2 cellular contexts compared by ENCODE assay signal in the genomic region with DNA sequence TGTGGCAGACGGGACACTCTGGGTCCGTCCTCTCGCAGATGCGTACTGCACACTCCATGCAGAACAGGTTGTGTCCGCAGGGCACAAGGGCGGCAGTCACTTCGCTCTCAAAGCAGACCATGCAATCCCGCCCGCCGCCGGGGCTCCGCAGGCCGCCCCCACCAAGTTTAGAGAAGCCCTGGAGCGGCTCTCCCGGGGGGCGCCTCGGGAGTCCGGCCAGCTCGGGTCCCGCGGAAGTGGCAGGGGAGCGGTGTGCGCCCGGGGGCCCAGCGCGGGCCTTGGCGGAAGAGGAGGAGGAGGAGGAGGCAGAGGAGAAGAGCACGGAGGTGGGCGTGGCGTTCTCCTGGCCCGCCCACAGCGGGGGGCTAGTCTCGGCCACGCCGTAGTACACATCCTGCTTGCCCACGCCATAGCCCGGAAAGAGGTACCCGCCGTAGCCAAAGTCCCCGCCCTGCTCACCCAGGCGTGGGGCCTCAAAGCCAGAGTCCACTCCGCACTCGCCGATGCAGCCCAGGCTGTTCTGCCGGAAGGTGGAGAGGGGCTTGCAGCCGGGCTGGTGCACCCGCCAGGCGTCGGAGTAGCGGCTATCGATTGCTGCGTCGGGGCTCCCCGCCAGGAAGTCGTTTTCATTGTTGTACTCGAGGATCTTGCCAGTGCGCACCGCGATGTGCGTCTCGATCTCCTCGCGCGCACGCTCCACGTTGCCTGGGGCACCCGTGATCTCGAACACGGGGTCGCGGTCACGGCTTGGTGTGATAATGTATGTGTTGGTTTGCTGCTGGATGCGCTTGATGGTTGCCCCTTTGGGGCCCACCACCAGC.
TF ChIP-seq lines count a peak whose summit lies in the region.

No MANE protein-coding gene starts in this region.

TF ChIP-seq in GM12878, 131 proteins besides CTCF, POLR2A, EP300 and RAD21 (continues in another document):
- TF ChIP-seq FOS (IDR thresholded peaks at IDR 0.05; ENCODE audit: borderline replicate concordance, extremely low read depth, insufficient read length), result no peak
- no peak for TF ChIP-seq TBL1XR1 (IDR thresholded peaks at IDR 0.05; ENCODE audit: low read depth, low read length)
- TF ChIP-seq, protein P1, sequence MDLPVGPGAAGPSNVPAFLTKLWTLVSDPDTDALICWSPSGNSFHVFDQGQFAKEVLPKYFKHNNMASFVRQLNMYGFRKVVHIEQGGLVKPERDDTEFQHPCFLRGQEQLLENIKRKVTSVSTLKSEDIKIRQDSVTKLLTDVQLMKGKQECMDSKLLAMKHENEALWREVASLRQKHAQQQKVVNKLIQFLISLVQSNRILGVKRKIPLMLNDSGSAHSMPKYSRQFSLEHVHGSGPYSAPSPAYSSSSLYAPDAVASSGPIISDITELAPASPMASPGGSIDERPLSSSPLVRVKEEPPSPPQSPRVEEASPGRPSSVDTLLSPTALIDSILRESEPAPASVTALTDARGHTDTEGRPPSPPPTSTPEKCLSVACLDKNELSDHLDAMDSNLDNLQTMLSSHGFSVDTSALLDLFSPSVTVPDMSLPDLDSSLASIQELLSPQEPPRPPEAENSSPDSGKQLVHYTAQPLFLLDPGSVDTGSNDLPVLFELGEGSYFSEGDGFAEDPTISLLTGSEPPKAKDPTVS (IDR thresholded peaks at IDR 0.05; ENCODE audit: low read depth, low read length), result no peak
- 0 out of 2 replicates have a peak, but pooled peaks have one; percentile 16 for TF ChIP-seq BACH1 (IDR thresholded peaks at IDR 0.05; ENCODE audit: borderline replicate concordance)
- TF ChIP-seq POLR2AphosphoS2 (IDR thresholded peaks at IDR 0.05; ENCODE audit: low read depth, low read length), result no peak
- no peak for TF ChIP-seq CHD1 (IDR thresholded peaks at IDR 0.05; ENCODE audit: low read depth, low read length)
- TF ChIP-seq ETV6 (conservative IDR thresholded peaks at IDR 0.05 in 1 of 2, IDR thresholded peaks at IDR 0.05 in 1 of 2; ENCODE audit: borderline replicate concordance in 1 of 2, low read depth in 1 of 2), result no peak
- no peak for TF ChIP-seq ZNF622 (IDR thresholded peaks at IDR 0.05)
- TF ChIP-seq ZNF384 (IDR thresholded peaks at IDR 0.05; ENCODE audit: borderline replicate concordance, low read depth, low read length), result no peak
- no peak for TF ChIP-seq ASH2L (IDR thresholded peaks at IDR 0.05; ENCODE audit: borderline replicate concordance, low read depth)
- peak; percentile 41; the same call in 1 of the 2 replicates for TF ChIP-seq IKZF1 (conservative IDR thresholded peaks at IDR 0.05)
- no peak for TF ChIP-seq MEF2B (IDR thresholded peaks at IDR 0.05; ENCODE audit: partially characterized antibody, poor library complexity, severe bottlenecking)
- TF ChIP-seq DPF2 (IDR thresholded peaks at IDR 0.05), result peak; percentile 45
- TF ChIP-seq HDAC6 (IDR thresholded peaks at IDR 0.05; ENCODE audit: unreplicated experiment), result no peak
- no peak for TF ChIP-seq KDM1A (IDR thresholded peaks at IDR 0.05; ENCODE audit: borderline replicate concordance)
- TF ChIP-seq, protein P2, sequence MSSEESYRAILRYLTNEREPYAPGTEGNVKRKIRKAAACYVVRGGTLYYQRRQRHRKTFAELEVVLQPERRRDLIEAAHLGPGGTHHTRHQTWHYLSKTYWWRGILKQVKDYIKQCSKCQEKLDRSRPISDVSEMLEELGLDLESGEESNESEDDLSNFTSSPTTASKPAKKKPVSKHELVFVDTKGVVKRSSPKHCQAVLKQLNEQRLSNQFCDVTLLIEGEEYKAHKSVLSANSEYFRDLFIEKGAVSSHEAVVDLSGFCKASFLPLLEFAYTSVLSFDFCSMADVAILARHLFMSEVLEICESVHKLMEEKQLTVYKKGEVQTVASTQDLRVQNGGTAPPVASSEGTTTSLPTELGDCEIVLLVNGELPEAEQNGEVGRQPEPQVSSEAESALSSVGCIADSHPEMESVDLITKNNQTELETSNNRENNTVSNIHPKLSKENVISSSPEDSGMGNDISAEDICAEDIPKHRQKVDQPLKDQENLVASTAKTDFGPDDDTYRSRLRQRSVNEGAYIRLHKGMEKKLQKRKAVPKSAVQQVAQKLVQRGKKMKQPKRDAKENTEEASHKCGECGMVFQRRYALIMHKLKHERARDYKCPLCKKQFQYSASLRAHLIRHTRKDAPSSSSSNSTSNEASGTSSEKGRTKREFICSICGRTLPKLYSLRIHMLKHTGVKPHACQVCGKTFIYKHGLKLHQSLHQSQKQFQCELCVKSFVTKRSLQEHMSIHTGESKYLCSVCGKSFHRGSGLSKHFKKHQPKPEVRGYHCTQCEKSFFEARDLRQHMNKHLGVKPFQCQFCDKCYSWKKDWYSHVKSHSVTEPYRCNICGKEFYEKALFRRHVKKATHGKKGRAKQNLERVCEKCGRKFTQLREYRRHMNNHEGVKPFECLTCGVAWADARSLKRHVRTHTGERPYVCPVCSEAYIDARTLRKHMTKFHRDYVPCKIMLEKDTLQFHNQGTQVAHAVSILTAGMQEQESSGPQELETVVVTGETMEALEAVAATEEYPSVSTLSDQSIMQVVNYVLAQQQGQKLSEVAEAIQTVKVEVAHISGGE (CRISPR knock-in tag; IDR thresholded peaks at IDR 0.05), result no peak
- peak; percentile 73; the same call in 1 of the 2 replicates for TF ChIP-seq SMARCA5 (IDR thresholded peaks at IDR 0.05)
- TF ChIP-seq, protein P3, sequence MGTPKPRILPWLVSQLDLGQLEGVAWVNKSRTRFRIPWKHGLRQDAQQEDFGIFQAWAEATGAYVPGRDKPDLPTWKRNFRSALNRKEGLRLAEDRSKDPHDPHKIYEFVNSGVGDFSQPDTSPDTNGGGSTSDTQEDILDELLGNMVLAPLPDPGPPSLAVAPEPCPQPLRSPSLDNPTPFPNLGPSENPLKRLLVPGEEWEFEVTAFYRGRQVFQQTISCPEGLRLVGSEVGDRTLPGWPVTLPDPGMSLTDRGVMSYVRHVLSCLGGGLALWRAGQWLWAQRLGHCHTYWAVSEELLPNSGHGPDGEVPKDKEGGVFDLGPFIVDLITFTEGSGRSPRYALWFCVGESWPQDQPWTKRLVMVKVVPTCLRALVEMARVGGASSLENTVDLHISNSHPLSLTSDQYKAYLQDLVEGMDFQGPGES (IDR thresholded peaks at IDR 0.05), result no peak
- no peak for TF ChIP-seq MTA2 (IDR thresholded peaks at IDR 0.05; ENCODE audit: low read depth)
- TF ChIP-seq, protein P4, sequence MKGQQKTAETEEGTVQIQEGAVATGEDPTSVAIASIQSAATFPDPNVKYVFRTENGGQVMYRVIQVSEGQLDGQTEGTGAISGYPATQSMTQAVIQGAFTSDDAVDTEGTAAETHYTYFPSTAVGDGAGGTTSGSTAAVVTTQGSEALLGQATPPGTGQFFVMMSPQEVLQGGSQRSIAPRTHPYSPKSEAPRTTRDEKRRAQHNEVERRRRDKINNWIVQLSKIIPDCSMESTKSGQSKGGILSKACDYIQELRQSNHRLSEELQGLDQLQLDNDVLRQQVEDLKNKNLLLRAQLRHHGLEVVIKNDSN (IDR thresholded peaks at IDR 0.05; ENCODE audit: borderline replicate concordance, extremely low read length, insufficient read depth, low read depth, low read length), result no peak
- TF ChIP-seq EGR1 (IDR thresholded peaks at IDR 0.05; ENCODE audit: borderline replicate concordance in 1 of 2, low read depth in 2 of 2, low read length in 2 of 2), result no peak
- no peak for TF ChIP-seq POU2F2 (IDR thresholded peaks at IDR 0.05; ENCODE audit: borderline replicate concordance, low read depth, low read length)
- TF ChIP-seq MYB (IDR thresholded peaks at IDR 0.05; ENCODE audit: borderline replicate concordance, low read depth, low read length), result no peak

TF ChIP-seq in liver, 16 proteins besides CTCF, POLR2A, EP300 and RAD21:
- TF ChIP-seq, protein P5, sequence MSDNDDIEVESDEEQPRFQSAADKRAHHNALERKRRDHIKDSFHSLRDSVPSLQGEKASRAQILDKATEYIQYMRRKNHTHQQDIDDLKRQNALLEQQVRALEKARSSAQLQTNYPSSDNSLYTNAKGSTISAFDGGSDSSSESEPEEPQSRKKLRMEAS (IDR thresholded peaks at IDR 0.05), result no peak
- no peak for TF ChIP-seq RXRA (IDR thresholded peaks at IDR 0.05)
- no peak for TF ChIP-seq FOXA2 (IDR thresholded peaks at IDR 0.05)
- TF ChIP-seq HNF4A (conservative IDR thresholded peaks at IDR 0.05), result peak; percentile 55 to 69
- peak; percentile 37 for TF ChIP-seq HNF4G (IDR thresholded peaks at IDR 0.05)
- TF ChIP-seq, protein P6, sequence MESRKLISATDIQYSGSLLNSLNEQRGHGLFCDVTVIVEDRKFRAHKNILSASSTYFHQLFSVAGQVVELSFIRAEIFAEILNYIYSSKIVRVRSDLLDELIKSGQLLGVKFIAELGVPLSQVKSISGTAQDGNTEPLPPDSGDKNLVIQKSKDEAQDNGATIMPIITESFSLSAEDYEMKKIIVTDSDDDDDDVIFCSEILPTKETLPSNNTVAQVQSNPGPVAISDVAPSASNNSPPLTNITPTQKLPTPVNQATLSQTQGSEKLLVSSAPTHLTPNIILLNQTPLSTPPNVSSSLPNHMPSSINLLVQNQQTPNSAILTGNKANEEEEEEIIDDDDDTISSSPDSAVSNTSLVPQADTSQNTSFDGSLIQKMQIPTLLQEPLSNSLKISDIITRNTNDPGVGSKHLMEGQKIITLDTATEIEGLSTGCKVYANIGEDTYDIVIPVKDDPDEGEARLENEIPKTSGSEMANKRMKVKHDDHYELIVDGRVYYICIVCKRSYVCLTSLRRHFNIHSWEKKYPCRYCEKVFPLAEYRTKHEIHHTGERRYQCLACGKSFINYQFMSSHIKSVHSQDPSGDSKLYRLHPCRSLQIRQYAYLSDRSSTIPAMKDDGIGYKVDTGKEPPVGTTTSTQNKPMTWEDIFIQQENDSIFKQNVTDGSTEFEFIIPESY (IDR thresholded peaks at IDR 0.05), result no peak
- TF ChIP-seq, protein P7, sequence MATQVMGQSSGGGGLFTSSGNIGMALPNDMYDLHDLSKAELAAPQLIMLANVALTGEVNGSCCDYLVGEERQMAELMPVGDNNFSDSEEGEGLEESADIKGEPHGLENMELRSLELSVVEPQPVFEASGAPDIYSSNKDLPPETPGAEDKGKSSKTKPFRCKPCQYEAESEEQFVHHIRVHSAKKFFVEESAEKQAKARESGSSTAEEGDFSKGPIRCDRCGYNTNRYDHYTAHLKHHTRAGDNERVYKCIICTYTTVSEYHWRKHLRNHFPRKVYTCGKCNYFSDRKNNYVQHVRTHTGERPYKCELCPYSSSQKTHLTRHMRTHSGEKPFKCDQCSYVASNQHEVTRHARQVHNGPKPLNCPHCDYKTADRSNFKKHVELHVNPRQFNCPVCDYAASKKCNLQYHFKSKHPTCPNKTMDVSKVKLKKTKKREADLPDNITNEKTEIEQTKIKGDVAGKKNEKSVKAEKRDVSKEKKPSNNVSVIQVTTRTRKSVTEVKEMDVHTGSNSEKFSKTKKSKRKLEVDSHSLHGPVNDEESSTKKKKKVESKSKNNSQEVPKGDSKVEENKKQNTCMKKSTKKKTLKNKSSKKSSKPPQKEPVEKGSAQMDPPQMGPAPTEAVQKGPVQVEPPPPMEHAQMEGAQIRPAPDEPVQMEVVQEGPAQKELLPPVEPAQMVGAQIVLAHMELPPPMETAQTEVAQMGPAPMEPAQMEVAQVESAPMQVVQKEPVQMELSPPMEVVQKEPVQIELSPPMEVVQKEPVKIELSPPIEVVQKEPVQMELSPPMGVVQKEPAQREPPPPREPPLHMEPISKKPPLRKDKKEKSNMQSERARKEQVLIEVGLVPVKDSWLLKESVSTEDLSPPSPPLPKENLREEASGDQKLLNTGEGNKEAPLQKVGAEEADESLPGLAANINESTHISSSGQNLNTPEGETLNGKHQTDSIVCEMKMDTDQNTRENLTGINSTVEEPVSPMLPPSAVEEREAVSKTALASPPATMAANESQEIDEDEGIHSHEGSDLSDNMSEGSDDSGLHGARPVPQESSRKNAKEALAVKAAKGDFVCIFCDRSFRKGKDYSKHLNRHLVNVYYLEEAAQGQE (IDR thresholded peaks at IDR 0.05), result peak; percentile 64
- TF ChIP-seq SP1 (IDR thresholded peaks at IDR 0.05), result peak; percentile 61
- no peak for TF ChIP-seq FOXA1 (IDR thresholded peaks at IDR 0.05)
- no peak for TF ChIP-seq YY1 (IDR thresholded peaks at IDR 0.05)
- TF ChIP-seq, protein P8, sequence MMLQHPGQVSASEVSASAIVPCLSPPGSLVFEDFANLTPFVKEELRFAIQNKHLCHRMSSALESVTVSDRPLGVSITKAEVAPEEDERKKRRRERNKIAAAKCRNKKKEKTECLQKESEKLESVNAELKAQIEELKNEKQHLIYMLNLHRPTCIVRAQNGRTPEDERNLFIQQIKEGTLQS (IDR thresholded peaks at IDR 0.05), result no peak
- no peak for TF ChIP-seq JUND (IDR thresholded peaks at IDR 0.05)
- no peak for TF ChIP-seq EGR1 (IDR thresholded peaks at IDR 0.05; ENCODE audit: low read depth in 2 of 2)
- peak in 1 of 2 donors; percentile 64 for TF ChIP-seq GABPA (IDR thresholded peaks at IDR 0.05 in 1 of 2, conservative IDR thresholded peaks at IDR 0.05 in 1 of 2)
- no peak for TF ChIP-seq TAF1 (conservative IDR thresholded peaks at IDR 0.05)
- no peak for TF ChIP-seq NR2F2 (IDR thresholded peaks at IDR 0.05)
